ENCODE assay signal across 32 cellular contexts in the genomic region with DNA sequence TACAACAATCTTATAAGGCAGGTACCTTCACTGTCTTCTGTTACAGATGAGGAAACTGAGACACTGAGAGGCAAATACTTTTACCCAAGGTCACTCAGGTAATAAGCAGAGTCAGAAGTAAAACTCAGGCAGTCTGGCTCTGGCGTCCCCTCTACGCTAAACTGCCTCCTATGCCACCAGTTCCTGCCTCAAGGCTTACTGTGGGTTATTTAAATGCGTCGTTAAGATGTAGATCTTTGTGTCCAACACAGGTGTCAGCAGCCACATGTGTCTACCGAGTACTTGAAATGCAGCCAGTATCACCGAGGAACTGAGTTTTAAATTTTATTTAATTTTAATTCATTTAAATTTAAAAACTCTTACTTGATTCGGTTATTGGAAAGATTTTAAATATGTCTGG. TPM values are rescaled to one million over a fixed set of nuclear protein-coding genes. Genes with fewer than 3 reads are reported as not detected.
"Had no signal": no experiment of that assay in that cellular context is flagged by ENCODE, and none has a peak within 500 bp of the region (broad histone marks: within the 10 kb centered on the region; RNA-seq: fewer than 3 reads in every experiment).

No MANE protein-coding gene starts in this region.

- H3K4me2 ChIP-seq: neural progenitor cell, smooth muscle cell had no signal

- H2AFZ ChIP-seq: neural progenitor cell had no signal

- H3K27me3 ChIP-seq: ovary, right lobe of liver, testis had no signal

- DNase-seq: hippocampal formation; kidney; left colon; left lung; lower lobe of right lung; mammary epithelial cell; mesendoderm; naive B cell; natural killer cell; nephron progenitor cell; occipital lobe; ovary; right lobe of liver; stimulated activated CD4-positive, alpha-beta T cell treated with anti-CD3 and anti-CD28 coated beads, Interleukin-1b, Interleukin-23, amount 100 ng/mL, for 48 hours; stimulated activated CD4-positive, alpha-beta T cell treated with anti-CD3 and anti-CD28 coated beads, Interleukin-2, amount 100 ng/mL, for 48 hours; stimulated activated naive B cell treated with anti-CD40 and anti-IgM and Interleukin-4, amounts not matched to agents 10 μg/mL and 1 μg/mL and 100 μg/mL, for 72 hours; stimulated activated naive CD8-positive, alpha-beta T cell treated with anti-CD3 and anti-CD28 coated beads, Interleukin-15, Interleukin-2, amounts not matched to agents 100 U/mL and 50 U/mL, for 24 hours; stomach; testis; thyroid gland; transverse colon; upper lobe of right lung had no signal

- FAIRE-seq: islet of Langerhans, kidney, urothelium cell line had no signal

- H3K36me3 ChIP-seq: left lung, lower lobe of right lung, neural progenitor cell, neutrophil, ovary, right atrium auricular region, right lobe of liver, stomach, thyroid gland, transverse colon, upper lobe of right lung had no signal

- H3K27ac ChIP-seq: left lung, lower lobe of right lung, neural progenitor cell, neutrophil, ovary, right atrium auricular region, right lobe of liver, stomach, testis, thyroid gland, transverse colon, upper lobe of right lung had no signal

- H3K9ac ChIP-seq: neural progenitor cell had no signal

- H3K9me3 Mint-ChIP-seq: mesothelial cell of epicardium, natural killer cell had no signal

- H3K4me3 ChIP-seq: left lung, lower lobe of right lung, neural progenitor cell, ovary, right lobe of liver, smooth muscle cell, stomach, testis, thyroid gland, transverse colon, upper lobe of right lung had no signal

- H3K4me3 Mint-ChIP-seq: mesothelial cell of epicardium; naive B cell; natural killer cell; nephron progenitor cell; neural progenitor cell; stimulated activated naive B cell treated with anti-CD40 and anti-IgM and Interleukin-4, amounts not matched to agents 10 μg/mL and 1 μg/mL and 100 μg/mL, for 72 hours had no signal

- H3K9me3 ChIP-seq: left lung, lower lobe of right lung, neutrophil, ovary, right atrium auricular region, right lobe of liver, stomach, testis, thyroid gland, transverse colon, upper lobe of right lung had no signal

- ATAC-seq: left colon; left lung; lower lobe of right lung; natural killer cell; right lobe of liver; stimulated activated naive B cell treated with anti-CD40 and anti-IgM and Interleukin-4, amounts not matched to agents 10 μg/mL and 1 μg/mL and 100 μg/mL, for 72 hours; stimulated activated naive CD8-positive, alpha-beta T cell treated with anti-CD3 and anti-CD28 coated beads, Interleukin-15, Interleukin-2, amounts not matched to agents 100 U/mL and 50 U/mL, for 24 hours; upper lobe of right lung had no signal

- H3K36me3 Mint-ChIP-seq: mesothelial cell of epicardium; natural killer cell; neural progenitor cell; stimulated activated naive B cell treated with anti-CD40 and anti-IgM and Interleukin-4, amounts not matched to agents 10 μg/mL and 1 μg/mL and 100 μg/mL, for 72 hours had no signal

- H3K27ac Mint-ChIP-seq: mesothelial cell of epicardium; naive B cell; natural killer cell; nephron progenitor cell; neural progenitor cell; progenitor cell of endocrine pancreas; stimulated activated naive B cell treated with anti-CD40 and anti-IgM and Interleukin-4, amounts not matched to agents 10 μg/mL and 1 μg/mL and 100 μg/mL, for 72 hours had no signal

- H3K4me1 ChIP-seq: neural progenitor cell, right lobe of liver, thyroid gland, upper lobe of right lung had no signal

RNA-seq across cellular contexts. Expression of a gene that starts 1.9 kb away (rescaled TPM):
- total RNA-seq: kidney, lower lobe of right lung, natural killer cell, progenitor cell of endocrine pancreas, pulmonary artery endothelial cell, renal cortical epithelial cell, right lobe of liver had no signal

RNA-seq across cellular contexts. Expression of a gene that starts 29.8 kb away (rescaled TPM):
- total RNA-seq: mesothelial cell of epicardium, progenitor cell of endocrine pancreas, pulmonary artery endothelial cell, smooth muscle cell had no signal
- polyA plus RNA-seq: smooth muscle cell had no signal

RNA-seq across cellular contexts. Expression of a gene that starts 39.1 kb away (rescaled TPM):
- total RNA-seq: mammary epithelial cell, mesothelial cell of epicardium, progenitor cell of endocrine pancreas, pulmonary artery endothelial cell, smooth muscle cell, transverse colon had no signal
- polyA plus RNA-seq: smooth muscle cell had no signal
